8 cellular contexts compared by ENCODE assay signal in the genomic region with DNA sequence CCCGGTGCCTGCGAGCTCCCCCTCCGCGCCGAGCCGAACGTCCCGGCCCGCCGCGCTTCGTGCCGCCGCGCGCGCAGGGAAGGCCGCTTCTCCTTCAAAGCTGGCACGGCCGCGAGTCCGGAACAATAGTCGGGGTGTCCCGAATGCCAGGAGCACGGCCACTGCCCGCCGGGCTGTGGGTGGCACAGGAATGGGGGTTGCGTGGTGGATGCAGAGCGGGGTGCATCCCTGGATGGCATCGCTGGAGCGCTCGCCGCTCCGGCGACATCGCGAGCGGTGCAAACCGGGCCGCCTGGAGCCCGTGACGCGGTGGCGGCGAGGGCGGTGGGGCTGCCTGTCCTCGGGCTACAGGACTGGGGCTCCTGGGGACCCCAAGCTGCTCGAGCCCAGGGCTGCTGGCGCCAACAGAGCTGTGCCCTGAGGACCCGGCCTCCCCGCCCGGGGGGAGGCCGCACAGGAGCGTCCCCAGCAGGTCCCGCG. TPM values are rescaled to one million over a fixed set of nuclear protein-coding genes. Genes with fewer than 3 reads are reported as not detected.
DNase-seq lines count a peak whose midpoint lies in the region; ATAC-seq, FAIRE-seq and TF ChIP-seq lines count a peak whose summit lies in the region.

No MANE protein-coding gene starts in this region.

- peak overlapping the region; percentile 94 for H3K4me3 Mint-ChIP-seq in natural killer cell

- H3K4me2 ChIP-seq in HCT116 (ENCODE audit: low read length) = peak overlapping the region; percentile 90

- no peaks in the 10 kb centered on the region for H3K36me3 Mint-ChIP-seq in natural killer cell

- no peaks in the 10 kb centered on the region for H3K9me3 Mint-ChIP-seq in natural killer cell

- H3K27ac Mint-ChIP-seq in natural killer cell = no peak overlapping the region

- DNase-seq in GM12891 (ENCODE audit: insufficient read length, low spot score) (peak; percentile 29), HCT116 (ENCODE audit: low read depth, low spot score) (no peak), SJSA1 (ENCODE audit: low read depth in 1 of 2, low spot score in 2 of 2) (peak in 1 of 2 experiments; percentile 84), epithelial cell of prostate (ENCODE audit: low read depth, low spot score) (no peak), natural killer cell (no peak), OCI-M2 (lab: John Stamatoyannopoulos, UW; ENCODE audit: unreplicated experiment) (no peak), HuH-7 (ENCODE audit: low spot score) (no peak), NCI-H2029 (lab: John Stamatoyannopoulos, UW) (no peak)

- BruUV-seq in HCT116 (replicated peaks; lab: Mats Ljungman, UMichigan) = no TSS peak

- TF ChIP-seq RAD21 in HCT116 (IDR thresholded peaks at IDR 0.05; ENCODE audit: low read depth) = no peak

- peak overlapping the region; percentile 92 for H3K9ac ChIP-seq in HCT116 (ENCODE audit: low read length)

- no peak for TF ChIP-seq CTCF in HCT116 (IDR thresholded peaks at IDR 0.05 in 2 of 3, conservative IDR thresholded peaks at IDR 0.05 in 1 of 3; ENCODE audit: borderline replicate concordance in 1 of 3, insufficient read depth in 1 of 3, low read depth in 2 of 3, low read length in 2 of 3)
- no peak for TF ChIP-seq CTCF in natural killer cell (IDR thresholded peaks at IDR 0.05)

- H3K4me1 Mint-ChIP-seq in natural killer cell = peaks cover 7 to 20% of the 10 kb centered on the region in 2 donors

- CTCF ChIA-PET in HCT116 (lab: Charles Lee) = interaction anchor here (1.1 to 1.4 kb wide), 2 partner anchors 13 to 26 kb away, joined by 3 to 4 read pairs; no protein-coding TSS in a partner anchor

- ATAC-seq in HCT116 = peak; percentile 12; the same call in 1 of the 2 replicates
- peak; percentile 14 to 46 (median 40) for ATAC-seq in natural killer cell

- no peak overlapping the region for H2AFZ ChIP-seq in HCT116 (ENCODE audit: low read depth, low read length, poor library complexity, severe bottlenecking)

- H3K27ac ChIP-seq in HCT116 (ENCODE audit: low read depth, low read length) (peak overlapping the region; percentile 98), SJSA1 (peak overlapping the region; percentile 84), epithelial cell of prostate (peak overlapping the region; percentile 93)

- H3K27me3 Mint-ChIP-seq in natural killer cell (ENCODE audit: low read depth in 2 of 2) = peaks cover 35 to 46% of the 10 kb centered on the region in 2 donors

- H3K4me1 ChIP-seq in HCT116 (ENCODE audit: control insufficient read depth in 1 of 2, insufficient read depth in 2 of 2, low read length in 2 of 2) (peaks cover 12 to 36% of the 10 kb centered on the region in 2 experiments), SJSA1 (replicated peaks) (peaks cover 17% of the 10 kb centered on the region)

- intact Hi-C loops in HCT116 (cut with micrococcal nuclease) (no loop called here), natural killer cell (cut with micrococcal nuclease) (no loop called here)

- no peaks in the 10 kb centered on the region for H3K27me3 ChIP-seq in HCT116 (ENCODE audit: insufficient read depth, low read length)
- no peaks in the 10 kb centered on the region for H3K27me3 ChIP-seq in SJSA1 (replicated peaks)

- POLR2A ChIA-PET in HCT116 (lab: Charles Lee) = interaction anchor here (1.0 kb wide), 1 partner anchor 27 kb away, joined by 3 read pairs; no protein-coding TSS in a partner anchor

- H3K9me3 ChIP-seq in HCT116 (ENCODE audit: control insufficient read depth in 1 of 2, insufficient read depth in 1 of 2, low read depth in 1 of 2, low read length in 2 of 2) (no peaks in the 10 kb centered on the region), SJSA1 (replicated peaks) (no peaks in the 10 kb centered on the region)

- RAD21 ChIA-PET in HCT116 (lab: Charles Lee; ENCODE audit: low non-redundant PET in 1 of 2, low total read pairs in 2 of 2, uncharacterized antibody in 2 of 2, unreplicated experiment in 2 of 2) = no interaction called here

- FAIRE-seq in GM12891 (lab: Jason Lieb, UNC) = no peak

- H3K36me3 ChIP-seq in HCT116 (ENCODE audit: control insufficient read depth in 1 of 2, insufficient read depth in 2 of 2, low read length in 2 of 2) (no peaks in the 10 kb centered on the region), SJSA1 (peaks cover 12% of the 10 kb centered on the region)

- no peaks in the 10 kb centered on the region for H4K20me1 ChIP-seq in HCT116 (ENCODE audit: insufficient read depth)

- no peaks in the 10 kb centered on the region for H3K9me2 ChIP-seq in HCT116 (ENCODE audit: insufficient read depth)

- no peak for TF ChIP-seq POLR2A in GM12891 (IDR thresholded peaks at IDR 0.05; ENCODE audit: low read depth, low read length)
- peak; percentile 29 for TF ChIP-seq POLR2A in HCT116 (IDR thresholded peaks at IDR 0.05; ENCODE audit: borderline replicate concordance, extremely low read depth, insufficient read depth, insufficient read length)

- H3K4me3 ChIP-seq in HCT116 (replicated peaks in 1 of 2; ENCODE audit: low read depth in 1 of 2, low read length in 2 of 2) (peak overlapping the region; percentile 64 to 72), SJSA1 (peak overlapping the region; percentile 80)

- peaks cover 27% of the 10 kb centered on the region for H3K79me2 ChIP-seq in HCT116 (ENCODE audit: insufficient read depth, low read length)

TF ChIP-seq in GM12891, 5 proteins besides CTCF, POLR2A, EP300 and RAD21:
- TF ChIP-seq SPI1 (IDR thresholded peaks at IDR 0.05; ENCODE audit: low read depth, low read length) (no peak), TAF1 (IDR thresholded peaks at IDR 0.05; ENCODE audit: low read depth, low read length) (no peak), PAX5 (IDR thresholded peaks at IDR 0.05; ENCODE audit: insufficient read depth, low read length, severe bottlenecking) (no peak), POLR2AphosphoS5 (IDR thresholded peaks at IDR 0.05; ENCODE audit: low read depth, low read length) (no peak), POU2F2 (IDR thresholded peaks at IDR 0.05; ENCODE audit: low read depth, low read length) (no peak)
TF ChIP-seq in GM12891: peak in this region for 0.

TF ChIP-seq in HCT116, 20 proteins besides CTCF, POLR2A, EP300 and RAD21:
- no peak for TF ChIP-seq EZH2 (IDR thresholded peaks at IDR 0.05)
- TF ChIP-seq SRF (IDR thresholded peaks at IDR 0.05; ENCODE audit: low read depth) = no peak
- peak; percentile 69 for TF ChIP-seq ZFX (IDR thresholded peaks at IDR 0.05)
- TF ChIP-seq CEBPB (IDR thresholded peaks at IDR 0.05; ENCODE audit: low read depth) = no peak
- TF ChIP-seq, protein P1, sequence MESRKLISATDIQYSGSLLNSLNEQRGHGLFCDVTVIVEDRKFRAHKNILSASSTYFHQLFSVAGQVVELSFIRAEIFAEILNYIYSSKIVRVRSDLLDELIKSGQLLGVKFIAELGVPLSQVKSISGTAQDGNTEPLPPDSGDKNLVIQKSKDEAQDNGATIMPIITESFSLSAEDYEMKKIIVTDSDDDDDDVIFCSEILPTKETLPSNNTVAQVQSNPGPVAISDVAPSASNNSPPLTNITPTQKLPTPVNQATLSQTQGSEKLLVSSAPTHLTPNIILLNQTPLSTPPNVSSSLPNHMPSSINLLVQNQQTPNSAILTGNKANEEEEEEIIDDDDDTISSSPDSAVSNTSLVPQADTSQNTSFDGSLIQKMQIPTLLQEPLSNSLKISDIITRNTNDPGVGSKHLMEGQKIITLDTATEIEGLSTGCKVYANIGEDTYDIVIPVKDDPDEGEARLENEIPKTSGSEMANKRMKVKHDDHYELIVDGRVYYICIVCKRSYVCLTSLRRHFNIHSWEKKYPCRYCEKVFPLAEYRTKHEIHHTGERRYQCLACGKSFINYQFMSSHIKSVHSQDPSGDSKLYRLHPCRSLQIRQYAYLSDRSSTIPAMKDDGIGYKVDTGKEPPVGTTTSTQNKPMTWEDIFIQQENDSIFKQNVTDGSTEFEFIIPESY (IDR thresholded peaks at IDR 0.05; ENCODE audit: extremely low read depth, insufficient replicate concordance, low read length) = no peak
- no peak for TF ChIP-seq CBX3 (IDR thresholded peaks at IDR 0.05; ENCODE audit: low read depth)

RNA-seq across cellular contexts. Expression of a gene that starts 1.1 kb away (rescaled TPM):
- polyA plus RNA-seq in GM12891 (2012; ENCODE audit: low read depth, missing spikeins) = 0.01 TPM
- total RNA-seq in HCT116 (2021; ENCODE audit: unreplicated experiment) (13.8 TPM), natural killer cell (1 to 10 TPM in 1 of 3 donors, under 1 TPM in 2; 0.73 to 2.8 (median 0.79) TPM)
- polyA plus RNA-seq in HCT116 (2012) = 3.9 and 4.0 TPM in 2 replicates
- total RNA-seq in SJSA1 (2014; rRNA removed; shearing (Covaris generic)) = 4.9 and 11.0 TPM in 2 replicates
